ENCODE assay signal across 27 cellular contexts in the genomic region with DNA sequence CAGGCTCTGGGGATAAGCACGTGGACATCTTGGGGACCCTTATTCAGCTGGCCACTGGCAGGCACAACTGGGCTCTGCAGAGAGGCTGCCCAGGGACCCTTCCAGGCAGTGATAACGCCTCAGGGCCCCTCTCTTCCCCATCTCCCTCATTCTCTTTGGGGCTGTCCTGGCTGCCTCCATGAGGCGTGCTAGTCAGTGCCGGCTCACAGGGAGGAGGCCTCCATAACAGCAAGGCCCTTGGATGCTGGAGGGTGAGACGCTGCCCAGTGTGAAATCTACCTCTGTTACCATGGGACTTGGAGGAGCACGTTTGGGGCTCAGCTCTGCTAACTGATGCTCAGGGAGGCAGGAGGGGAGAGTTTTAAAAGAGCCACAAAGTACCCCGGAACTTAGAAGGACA.
"Had no signal": no experiment of that assay in that cellular context is flagged by ENCODE, and none has a peak within 500 bp of the region (broad histone marks: within the 10 kb centered on the region; RNA-seq: fewer than 3 reads in every experiment).

No MANE protein-coding gene starts in this region.

- H3K27me3 ChIP-seq: left lung, neural progenitor cell, pancreas, sigmoid colon, tibial nerve, vagina had no signal

- H3K4me3 Mint-ChIP-seq: mesothelial cell of epicardium; naive B cell; natural killer cell; nephron progenitor cell; neural progenitor cell; stimulated activated effector memory CD8-positive, alpha-beta T cell treated with anti-CD3 and anti-CD28 coated beads, Interleukin-12 subunit alpha, Interleukin-12 subunit beta, amount 100 ng/mL, for 72 hours; stimulated activated naive CD8-positive, alpha-beta T cell treated with anti-CD3 and anti-CD28 coated beads, Interleukin-15, amount 100 ng/mL, for 72 hours; type B pancreatic cell had no signal

- H3K4me2 ChIP-seq: neural progenitor cell had no signal

- FAIRE-seq: keratinocyte, pancreas, small intestine had no signal

- H3K36me3 Mint-ChIP-seq: mesothelial cell of epicardium; naive B cell; natural killer cell; neural progenitor cell; stimulated activated effector memory CD8-positive, alpha-beta T cell treated with anti-CD3 and anti-CD28 coated beads, Interleukin-12 subunit alpha, Interleukin-12 subunit beta, amount 100 ng/mL, for 72 hours; type B pancreatic cell had no signal

- H3K27ac ChIP-seq: left lung, lower lobe of right lung, neural progenitor cell, prostate gland, sigmoid colon, tibial nerve, vagina had no signal

- H3K4me1 Mint-ChIP-seq: mesothelial cell of epicardium; naive B cell; natural killer cell; stimulated activated effector memory CD8-positive, alpha-beta T cell treated with anti-CD3 and anti-CD28 coated beads, Interleukin-12 subunit alpha, Interleukin-12 subunit beta, amount 100 ng/mL, for 72 hours; stimulated activated naive CD8-positive, alpha-beta T cell treated with anti-CD3 and anti-CD28 coated beads, Interleukin-15, amount 100 ng/mL, for 72 hours had no signal

- H3K4me3 ChIP-seq: left lung, lower lobe of right lung, neural progenitor cell, pancreas, prostate gland, sigmoid colon, spleen, tibial nerve, vagina had no signal

- H3K27ac Mint-ChIP-seq: mesothelial cell of epicardium; naive B cell; natural killer cell; nephron progenitor cell; neural progenitor cell; stimulated activated effector memory CD8-positive, alpha-beta T cell treated with anti-CD3 and anti-CD28 coated beads, Interleukin-12 subunit alpha, Interleukin-12 subunit beta, amount 100 ng/mL, for 72 hours; stimulated activated naive CD8-positive, alpha-beta T cell treated with anti-CD3 and anti-CD28 coated beads, Interleukin-15, amount 100 ng/mL, for 72 hours; type B pancreatic cell had no signal

- H3K9ac ChIP-seq: neural progenitor cell had no signal

- H3K36me3 ChIP-seq: left lung, lower lobe of right lung, neural progenitor cell, pancreas, prostate gland, sigmoid colon, spleen, tibial nerve, vagina had no signal

- H3K9me3 ChIP-seq: pancreas, prostate gland, vagina had no signal

- H3K4me1 ChIP-seq: left lung, lower lobe of right lung, pancreas, prostate gland, sigmoid colon, tibial nerve, vagina had no signal

- H3K9me3 Mint-ChIP-seq: natural killer cell; stimulated activated effector memory CD8-positive, alpha-beta T cell treated with anti-CD3 and anti-CD28 coated beads, Interleukin-12 subunit alpha, Interleukin-12 subunit beta, amount 100 ng/mL, for 72 hours; type B pancreatic cell had no signal

- H2AFZ ChIP-seq: neural progenitor cell had no signal

- H3K27me3 Mint-ChIP-seq: naive B cell, type B pancreatic cell had no signal

- ATAC-seq: left cardiac atrium; left lung; lower lobe of right lung; natural killer cell; right cardiac atrium; stimulated activated effector memory CD8-positive, alpha-beta T cell treated with anti-CD3 and anti-CD28 coated beads, Interleukin-12 subunit alpha, Interleukin-12 subunit beta, amount 100 ng/mL, for 72 hours; stimulated activated naive CD8-positive, alpha-beta T cell treated with anti-CD3 and anti-CD28 coated beads, Interleukin-15, amount 100 ng/mL, for 72 hours had no signal

- DNase-seq: hippocampal formation; kidney glomerular epithelial cell; left cardiac atrium; left lung; lower lobe of right lung; mammary epithelial cell; mesenchymal stem cell; naive B cell; natural killer cell; nephron progenitor cell; sigmoid colon; small intestine; spleen; stimulated activated CD4-positive, alpha-beta T cell treated with anti-CD3 and anti-CD28 coated beads, Interleukin-4, amount 100 ng/mL, for 24 hours; stimulated activated naive CD4-positive, alpha-beta T cell treated with Interleukin-2 at 50 U/mL for 16 hours; stimulated activated naive CD8-positive, alpha-beta T cell treated with anti-CD3 and anti-CD28 coated beads, Interleukin-15, amount 100 ng/mL, for 72 hours; substantia nigra had no signal
